In genomic region chr6:27311806-27312145, GRCh38 we compare ENCODE assay signal across 11 cellular contexts. TPM values are rescaled to one million over a fixed set of nuclear protein-coding genes. Genes with fewer than 3 reads are reported as not detected.
DNase-seq lines count a peak whose midpoint lies in the region; ATAC-seq and TF ChIP-seq lines count a peak whose summit lies in the region.
"Had no signal": no experiment of that assay in that cellular context is flagged by ENCODE, and none has a peak within 500 bp of the region (broad histone marks: within the 10 kb centered on the region; RNA-seq: fewer than 3 reads in every experiment).

No MANE protein-coding gene starts in this region.

- peak overlapping the region; percentile 71 for H3K9ac ChIP-seq in ES-I3 (ENCODE audit: low read depth, low read length)

- WGBS in psoas muscle, 3 donors: 7 to 10% (median 9%) methylated on average over 19 of the region's 19 CpGs
- 13 to 18% (median 14%) methylated on average over 14 to 19 of the region's 19 CpGs for WGBS in adrenal gland, 4 donors

- ATAC-seq in psoas muscle: no peak

- H3K9me3 ChIP-seq in ES-I3 (ENCODE audit: control insufficient read depth, insufficient read depth, low read length): no peaks in the 10 kb centered on the region; the same call in 1 of the 2 replicates
- no peaks in the 10 kb centered on the region for H3K9me3 ChIP-seq in psoas muscle
- no peaks in the 10 kb centered on the region for H3K9me3 ChIP-seq in adrenal gland (replicated peaks in 1 of 3)
- H3K9me3 ChIP-seq: vagina had no signal

- H3K27ac ChIP-seq in psoas muscle (no peak overlapping the region), adrenal gland (no peak overlapping the region)
- H3K27ac ChIP-seq: vagina had no signal

- DNase-seq in fibroblast of the aortic adventitia (ENCODE audit: low read depth) (no peak), psoas muscle (no peak), NOMO-1 treated with DMSO at 0.1 percent for 48 hours (lab: John Stamatoyannopoulos, UW; ENCODE audit: unreplicated experiment) (no peak), adrenal gland (no peak), RKO (ENCODE audit: low spot score) (no peak), NCI-H1417 (lab: John Stamatoyannopoulos, UW) (no peak)
- DNase-seq: effector memory CD4-positive, alpha-beta T cell; T1000 had no signal

- H3K4me3 ChIP-seq in WI38 (ENCODE audit: low read depth, low read length): peak overlapping the region; percentile 51
- H3K4me3 ChIP-seq in fibroblast of the aortic adventitia (ENCODE audit: low read depth, low read length): peak overlapping the region; percentile 61
- peak overlapping the region; percentile 60 for H3K4me3 ChIP-seq in psoas muscle
- H3K4me3 ChIP-seq in adrenal gland: peak overlapping the region in 1 of 4 donors; percentile 50

- H3K36me3 ChIP-seq in ES-I3 (ENCODE audit: insufficient read depth, low read length) (no peaks in the 10 kb centered on the region), psoas muscle (ENCODE audit: insufficient read depth in 1 of 2, low read depth in 1 of 2) (no peaks in the 10 kb centered on the region), adrenal gland (replicated peaks in 1 of 2) (no peaks in the 10 kb centered on the region)
- H3K36me3 ChIP-seq: vagina had no signal

- H3K27me3 ChIP-seq in psoas muscle (ENCODE audit: insufficient read depth in 3 of 3, low read length in 2 of 3): peaks cover 5 to 64% (median 21%) of the 10 kb centered on the region in 3 donors
- H3K27me3 ChIP-seq in adrenal gland: peaks cover 54% of the 10 kb centered on the region
- H3K27me3 ChIP-seq: vagina had no signal

- H3K4me1 ChIP-seq in ES-I3 (ENCODE audit: insufficient read depth, low read length): no peaks in the 10 kb centered on the region
- H3K4me1 ChIP-seq in psoas muscle: peaks cover 6% of the 10 kb centered on the region
- H3K4me1 ChIP-seq in adrenal gland (replicated peaks in 1 of 2): peaks cover 0 to 12% of the 10 kb centered on the region in 2 donors

- intact Hi-C loops in psoas muscle (cut with DNase I) (no loop called here), adrenal gland (cut with DNase I) (no loop called here)

- TF ChIP-seq CTCF in WI38 (IDR thresholded peaks at IDR 0.05; ENCODE audit: low read depth, low read length): no peak
- TF ChIP-seq CTCF in fibroblast of the aortic adventitia (IDR thresholded peaks at IDR 0.05; ENCODE audit: insufficient read depth, low read length): no peak
- TF ChIP-seq CTCF in psoas muscle (IDR thresholded peaks at IDR 0.05): no peak
- TF ChIP-seq CTCF in adrenal gland (IDR thresholded peaks at IDR 0.05): no peak

- no peak for TF ChIP-seq POLR2A in adrenal gland (IDR thresholded peaks at IDR 0.05)

RNA-seq across cellular contexts. Expression of gene POM121L2, which starts 0.3 kb away (rescaled TPM):
- not detected in 2 replicates for total RNA-seq in fibroblast of the aortic adventitia (ENCODE audit: low replicate concordance)
- not detected for total RNA-seq in psoas muscle
- under 1 TPM in 1 of 3 donors, not detected in 2; 0.08 TPM for polyA plus RNA-seq in psoas muscle
- total RNA-seq in adrenal gland: not detected
- under 1 TPM in 1 of 3 donors, not detected in 2; 0.03 TPM for polyA plus RNA-seq in adrenal gland
- total RNA-seq: vagina had no signal
